ENCODE assay signal across 9 cellular contexts in genomic region chr15:59362339-59362738, GRCh38.
"Had no signal": no experiment of that assay in that cellular context is flagged by ENCODE, and none has a peak within 500 bp of the region (broad histone marks: within the 10 kb centered on the region; RNA-seq: fewer than 3 reads in every experiment).

No MANE protein-coding gene starts in this region.

- H3K4me3 Mint-ChIP-seq: HFFc6 had no signal

- H3K9ac ChIP-seq: GM23248 had no signal

- H3K27ac Mint-ChIP-seq: HFFc6 had no signal

- H3K9me3 ChIP-seq: HAP-1 had no signal

- H2AFZ ChIP-seq: GM23248 had no signal

- H3K4me3 ChIP-seq: GM23248, HAP-1, K562 had no signal

- DNase-seq: GM23248, GOT3, H7, HFFc6, KG1 had no signal

- ATAC-seq: HCT116, K562 had no signal

- FAIRE-seq: HTR-8/SVneo, K562 had no signal

- H3K9me3 Mint-ChIP-seq: HFFc6 had no signal

- H3K27ac ChIP-seq: GM23248 had no signal

- H3K36me3 ChIP-seq: HAP-1 had no signal
